Comparison of ENCODE assay signal across 8 cellular contexts in the genomic region with DNA sequence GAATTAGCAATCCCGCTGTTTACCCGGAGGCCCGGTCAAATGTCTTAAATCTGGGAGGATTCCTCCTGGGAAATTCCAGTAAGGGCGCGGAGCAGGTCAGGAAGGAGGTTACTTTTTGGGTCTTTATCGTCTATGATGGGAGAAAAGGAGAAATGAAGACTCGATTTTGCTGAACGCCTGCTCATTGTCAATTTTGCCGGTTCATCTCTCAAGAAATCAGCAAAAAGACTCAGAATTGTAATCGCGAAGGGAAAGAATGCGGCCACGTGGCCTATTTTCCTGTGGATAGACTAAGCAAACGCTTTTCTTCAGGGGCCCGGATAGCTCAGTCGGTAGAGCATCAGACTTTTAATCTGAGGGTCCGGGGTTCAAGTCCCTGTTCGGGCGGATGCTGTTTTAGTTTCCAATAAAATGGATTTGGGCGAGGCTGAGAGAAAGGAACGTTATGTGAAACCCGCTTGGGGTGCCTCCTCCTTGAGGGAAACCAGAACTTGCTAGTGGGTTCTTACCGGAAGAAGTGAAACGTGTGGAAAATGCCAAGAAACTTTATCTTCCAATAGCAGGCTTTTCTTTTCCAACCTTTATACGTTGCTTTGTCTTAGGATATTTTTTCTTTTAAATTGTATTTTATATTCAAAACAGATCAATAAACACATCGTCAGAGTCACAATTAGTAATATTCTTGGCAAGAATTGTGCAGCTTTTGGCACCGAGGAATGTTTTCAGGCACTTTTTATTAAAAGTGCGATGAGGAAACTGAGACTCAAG. TPM values are rescaled to one million over a fixed set of nuclear protein-coding genes. Genes with fewer than 3 reads are reported as not detected.
DNase-seq lines count a peak whose midpoint lies in the region; ATAC-seq lines count a peak whose summit lies in the region.

No MANE protein-coding gene starts in this region.

- peak; percentile 30 for ATAC-seq in GM19467 (IDR thresholded peaks at IDR 0.05; ENCODE audit: unreplicated experiment)
- no peak for ATAC-seq in left colon

- DNase-seq in AG08395 (ENCODE audit: low spot score) = peak; percentile 43
- peak; percentile 48 for DNase-seq in NCI-H2171 (lab: John Stamatoyannopoulos, UW)
- peak; percentile 70 to 80 for DNase-seq in activated CD4-positive, alpha-beta T cell treated with anti-CD3 and anti-CD28 coated beads for 24 hours (ENCODE audit: low read depth in 2 of 2)
- DNase-seq in dedifferentiated amniotic fluid mesenchymal stem cell (ENCODE audit: extremely low spot score) = peak; percentile 95
- peak; percentile 62 to 75 for DNase-seq in lung microvascular endothelial cell (ENCODE audit: low read depth in 2 of 2)
- peak; percentile 36 for DNase-seq in stimulated activated CD8-positive, alpha-beta memory T cell treated with anti-CD3 and anti-CD28 coated beads, Interleukin-12 subunit alpha, Interleukin-12 subunit beta, amount 100 ng/mL, for 4 hours (ENCODE audit: low read depth)
- no peak for DNase-seq in left colon

- intact Hi-C loops in left colon (cut with DNase I, micrococcal nuclease) = no loop called here

RNA-seq across cellular contexts. Expression of a gene that starts 45.0 kb away (rescaled TPM):
- total RNA-seq in lung microvascular endothelial cell (not detected in 2 replicates), left colon (not detected)

RNA-seq across cellular contexts. Expression of a gene that starts 52.9 kb away (rescaled TPM):
- total RNA-seq in lung microvascular endothelial cell (not detected in 2 replicates), left colon (not detected)

RNA-seq across cellular contexts. Expression of a gene that starts 59.3 kb away (rescaled TPM):
- total RNA-seq in lung microvascular endothelial cell (31.2 and 65.9 TPM in 2 replicates), left colon (10 to 100 TPM; 51.3 to 62.1 TPM)

Comparison
In these comparisons a context has a peak if more than half of its experiments do, and no peak if none do; other contexts are left out.
1. DNase-seq: peak in AG08395 (single experiment), NCI-H2171 (single experiment), activated CD4-positive, alpha-beta T cell treated with anti-CD3 and anti-CD28 coated beads for 24 hours (2 of 2), dedifferentiated amniotic fluid mesenchymal stem cell (single experiment), lung microvascular endothelial cell (2 of 2) and stimulated activated CD8-positive, alpha-beta memory T cell treated with anti-CD3 and anti-CD28 coated beads, Interleukin-12 subunit alpha, Interleukin-12 subunit beta, amount 100 ng/mL, for 4 hours (single experiment); none in left colon (0 of 2).